9 cellular contexts compared by ENCODE assay signal in the genomic region with DNA sequence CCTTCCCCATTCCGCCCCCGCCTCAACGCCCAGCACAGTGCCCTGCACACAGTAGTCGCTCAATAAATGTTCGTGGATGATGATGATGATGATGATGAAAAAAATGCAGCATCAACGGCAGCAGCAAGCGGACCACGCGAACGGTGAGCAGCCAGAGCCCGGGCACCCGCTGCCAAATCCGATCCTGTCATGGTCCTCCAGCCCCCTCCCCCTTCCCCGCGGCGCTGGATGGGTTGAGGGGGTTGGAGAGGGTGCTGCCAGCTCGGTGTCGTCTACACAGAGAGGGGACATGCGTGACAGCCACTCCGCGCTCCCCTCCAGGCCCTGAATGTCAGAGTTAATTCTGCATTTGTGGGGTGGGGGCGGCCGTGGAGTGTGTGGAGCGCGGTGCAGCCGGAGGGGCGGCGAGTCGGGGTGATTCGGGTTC. TPM values are rescaled to one million over a fixed set of nuclear protein-coding genes. Genes with fewer than 3 reads are reported as not detected.
A peak's percentile ranks its signal among the peaks of the same experiment; 100 is the strongest.
DNase-seq lines count a peak whose midpoint lies in the region; ATAC-seq, FAIRE-seq and TF ChIP-seq lines count a peak whose summit lies in the region.
"Had no signal": no experiment of that assay in that cellular context is flagged by ENCODE, and none has a peak within 500 bp of the region (broad histone marks: within the 10 kb centered on the region; RNA-seq: fewer than 3 reads in every experiment).

No MANE protein-coding gene starts in this region.

- H4K8ac ChIP-seq in IMR-90 (ENCODE audit: low read depth in 2 of 2, low read length in 2 of 2), result no peak overlapping the region

- H4K91ac ChIP-seq in IMR-90 (ENCODE audit: insufficient read depth, low read depth, low read length), result no peak overlapping the region

- H3K9me1 ChIP-seq in IMR-90 (ENCODE audit: insufficient read depth, low read length) (no peaks in the 10 kb centered on the region), endothelial cell of umbilical vein (replicated peaks; ENCODE audit: control insufficient read depth, extremely low read depth, insufficient read depth, low read length) (no peaks in the 10 kb centered on the region)

- peaks cover 43% of the 10 kb centered on the region for H3K4me1 Mint-ChIP-seq in neural progenitor cell

- H2BK120ac ChIP-seq in IMR-90 (ENCODE audit: low read depth, low read length), result no peak overlapping the region

- TF ChIP-seq RAD21 in IMR-90 (IDR thresholded peaks at IDR 0.05; ENCODE audit: low read length), result no peak

- no peaks in the 10 kb centered on the region for H3K36me3 Mint-ChIP-seq in neural progenitor cell
- H3K36me3 Mint-ChIP-seq: immature natural killer cell had no signal

- CTCF ChIA-PET in IMR-90 (lab: Yijun Ruan, JAX), result no interaction called here
- CTCF ChIA-PET in endothelial cell of umbilical vein (lab: Charles Lee), result no interaction called here

- no peak overlapping the region for H3K56ac ChIP-seq in IMR-90 (ENCODE audit: extremely low read depth, insufficient read depth, low read length)

- no peaks in the 10 kb centered on the region for H3K79me1 ChIP-seq in IMR-90 (ENCODE audit: low read depth in 1 of 2, low read length in 2 of 2)

- peak overlapping the region; percentile 82 for H3K4me3 Mint-ChIP-seq in neural progenitor cell

- H3K9me3 ChIP-seq in IMR-90 (ENCODE audit: control insufficient read depth, insufficient read depth, low read length) (no peaks in the 10 kb centered on the region), endothelial cell of umbilical vein (replicated peaks; ENCODE audit: control insufficient read depth, insufficient read depth, low read length) (no peaks in the 10 kb centered on the region), neural progenitor cell (ENCODE audit: low read depth) (no peaks in the 10 kb centered on the region)

- no peak overlapping the region for H3K4ac ChIP-seq in IMR-90 (ENCODE audit: low read depth, low read length)

- FAIRE-seq in endothelial cell of umbilical vein (lab: Jason Lieb, UNC), result no peak

- H3K27me3 ChIP-seq in ACC112 (ENCODE audit: insufficient read depth, low read length), result peaks cover 69% of the 10 kb centered on the region
- peaks cover 49% of the 10 kb centered on the region for H3K27me3 ChIP-seq in IMR-90 (ENCODE audit: control insufficient read depth, insufficient read depth, low read length)
- peaks cover 44 to 58% of the 10 kb centered on the region in 2 experiments for H3K27me3 ChIP-seq in endothelial cell of umbilical vein (ENCODE audit: control insufficient read depth in 2 of 2, insufficient read depth in 2 of 2, low read length in 2 of 2)
- peaks cover 79% of the 10 kb centered on the region for H3K27me3 ChIP-seq in neural progenitor cell

- peaks cover 52% of the 10 kb centered on the region for H3K27me3 Mint-ChIP-seq in neural progenitor cell (ENCODE audit: insufficient read depth, low read depth)

- no peak overlapping the region for H3K18ac ChIP-seq in IMR-90 (ENCODE audit: low read depth, low read length)

- H3K36me3 ChIP-seq in ACC112 (ENCODE audit: insufficient read depth, low read length) (no peaks in the 10 kb centered on the region), IMR-90 (ENCODE audit: control insufficient read depth, insufficient read depth, low read length) (no peaks in the 10 kb centered on the region), endothelial cell of umbilical vein (ENCODE audit: control insufficient read depth in 2 of 2, extremely low read depth in 1 of 2, insufficient read depth in 2 of 2, low read length in 2 of 2) (no peaks in the 10 kb centered on the region), neural progenitor cell (no peaks in the 10 kb centered on the region)

- peak overlapping the region; percentile 58 for H3K4me3 ChIP-seq in ACC112 (ENCODE audit: low read depth, low read length)
- no peak overlapping the region for H3K4me3 ChIP-seq in IMR-90 (ENCODE audit: insufficient read depth, low read depth, low read length)
- H3K4me3 ChIP-seq in endothelial cell of umbilical vein (replicated peaks in 1 of 3; ENCODE audit: insufficient read depth in 1 of 3, low read depth in 1 of 3, low read length in 3 of 3), result no peak overlapping the region
- peak overlapping the region; percentile 53 for H3K4me3 ChIP-seq in neural progenitor cell

- dilution Hi-C loops in IMR-90 (cut with HindIII; ENCODE audit: low sequenced_read_pairs, unreplicated experiment), result no loop called here
- dilution Hi-C loops in endothelial cell of umbilical vein (cut with MboI; ENCODE audit: extremely low pct_ligation_motif_present, low sequenced_read_pairs), result no loop called here

- H3K27ac Mint-ChIP-seq in neural progenitor cell, result no peak overlapping the region
- H3K27ac Mint-ChIP-seq: immature natural killer cell had no signal

- no peak for DNase-seq in IMR-90
- DNase-seq in endothelial cell of umbilical vein (ENCODE audit: low read depth, low spot score), result no peak
- DNase-seq in neural progenitor cell (ENCODE audit: low spot score), result peak; percentile 42
- DNase-seq in mucosa of gallbladder (ENCODE audit: low spot score), result no peak
- no peak for DNase-seq in KG1 (lab: John Stamatoyannopoulos, UW)
- DNase-seq: immature natural killer cell had no signal

- H4K20me1 ChIP-seq in IMR-90 (ENCODE audit: insufficient read depth, low read length) (no peaks in the 10 kb centered on the region), endothelial cell of umbilical vein (replicated peaks; ENCODE audit: control insufficient read depth, extremely low read depth, insufficient read depth, low read length) (no peaks in the 10 kb centered on the region), neural progenitor cell (ENCODE audit: low read depth) (peaks cover 3% of the 10 kb centered on the region)

- H3K79me2 ChIP-seq in ACC112 (ENCODE audit: control insufficient read depth, insufficient read depth, low read length, unreplicated experiment) (no peaks in the 10 kb centered on the region), endothelial cell of umbilical vein (ENCODE audit: control insufficient read depth, insufficient read depth, low read length) (no peaks in the 10 kb centered on the region), neural progenitor cell (ENCODE audit: low read depth) (no peaks in the 10 kb centered on the region)

- H2BK20ac ChIP-seq in IMR-90 (ENCODE audit: low read depth, low read length), result no peak overlapping the region

- no peak overlapping the region for H3K14ac ChIP-seq in IMR-90 (replicated peaks; ENCODE audit: low read depth, low read length)

- no peak overlapping the region for H2BK15ac ChIP-seq in IMR-90 (ENCODE audit: low read depth, low read length)

- H3K23ac ChIP-seq in IMR-90 (ENCODE audit: low read depth, low read length), result no peak overlapping the region

- TF ChIP-seq POLR2A in IMR-90 (IDR thresholded peaks at IDR 0.05; ENCODE audit: low read depth, low read length), result no peak
- TF ChIP-seq POLR2A in endothelial cell of umbilical vein (IDR thresholded peaks at IDR 0.05; ENCODE audit: low read depth, low read length), result no peak

- POLR2A ChIA-PET in IMR-90 (lab: Charles Lee; ENCODE audit: unreplicated experiment), result no interaction called here
- POLR2A ChIA-PET in endothelial cell of umbilical vein (lab: Charles Lee), result no interaction called here

- H2AK5ac ChIP-seq in IMR-90 (ENCODE audit: low read depth, low read length), result no peak overlapping the region

- no peak for TF ChIP-seq CTCF in IMR-90 (conservative IDR thresholded peaks at IDR 0.05; ENCODE audit: low read depth, low read length)
- TF ChIP-seq CTCF in endothelial cell of umbilical vein (IDR thresholded peaks at IDR 0.05; ENCODE audit: extremely low read depth in 1 of 2, insufficient read depth in 1 of 2, low read depth in 1 of 2, low read length in 2 of 2), result no peak
- no peak for TF ChIP-seq CTCF in neural progenitor cell (IDR thresholded peaks at IDR 0.05)

- WGBS in IMR-90 (ENCODE audit: extremely low coverage in 2 of 2, insufficient read length in 1 of 2), 2 experiments, result no CpG with 5 or more reads among the region's 30 CpGs

- ATAC-seq in IMR-90 (ENCODE audit: low read depth), result no peak
- ATAC-seq in HG02623 (IDR thresholded peaks at IDR 0.05; ENCODE audit: unreplicated experiment), result no peak
- ATAC-seq in HG03457 (IDR thresholded peaks at IDR 0.05; ENCODE audit: unreplicated experiment), result no peak

- no peaks in the 10 kb centered on the region for H3K9me3 Mint-ChIP-seq in neural progenitor cell

- no peak overlapping the region for H3K27ac ChIP-seq in ACC112 (ENCODE audit: low read depth, low read length)
- H3K27ac ChIP-seq in IMR-90 (ENCODE audit: insufficient read depth, low read length), result no peak overlapping the region
- H3K27ac ChIP-seq in endothelial cell of umbilical vein (ENCODE audit: insufficient read depth, low read depth, low read length), result no peak overlapping the region
- H3K27ac ChIP-seq in neural progenitor cell, result no peak overlapping the region

- intact Hi-C loops in IMR-90 (cut with micrococcal nuclease), result loop anchor here (10.0 kb wide), 1 partner anchor 180 kb away; no protein-coding TSS in a partner anchor
- intact Hi-C loops in endothelial cell of umbilical vein (cut with micrococcal nuclease), result loop anchor here (5.0 kb wide), 1 partner anchor 198 kb away; no protein-coding TSS in a partner anchor

- H3F3A ChIP-seq in neural progenitor cell (ENCODE audit: low read depth), result peaks cover 20% of the 10 kb centered on the region

- H4K5ac ChIP-seq in IMR-90 (ENCODE audit: low read depth, low read length), result no peak overlapping the region

- H2AFZ ChIP-seq in ACC112 (ENCODE audit: low read length, unreplicated experiment), result no peak overlapping the region
- H2AFZ ChIP-seq in IMR-90 (replicated peaks; ENCODE audit: low read length, poor library complexity), result peak overlapping the region; percentile 56
- no peak overlapping the region for H2AFZ ChIP-seq in endothelial cell of umbilical vein (ENCODE audit: low read depth, low read length)
- H2AFZ ChIP-seq in neural progenitor cell (replicated peaks), result peak overlapping the region; percentile 73

- no peak overlapping the region for H2BK5ac ChIP-seq in IMR-90 (ENCODE audit: low read depth, low read length, poor library complexity, severe bottlenecking)

- H3K4me1 ChIP-seq in ACC112 (ENCODE audit: control insufficient read depth, insufficient read depth, low read length, unreplicated experiment) (peaks cover 2% of the 10 kb centered on the region), IMR-90 (ENCODE audit: control insufficient read depth, insufficient read depth, low read length) (no peaks in the 10 kb centered on the region), endothelial cell of umbilical vein (ENCODE audit: control insufficient read depth, extremely low read depth, insufficient read depth, low read length) (peaks cover 4% of the 10 kb centered on the region), neural progenitor cell (peaks cover 23% of the 10 kb centered on the region)

- in situ Hi-C loops in IMR-90 (cut with MboI; ENCODE audit: low sequenced_read_pairs), result no loop called here

- no peak overlapping the region for H3K9ac ChIP-seq in IMR-90 (ENCODE audit: low read depth, low read length)
- no peak overlapping the region for H3K9ac ChIP-seq in endothelial cell of umbilical vein (replicated peaks; ENCODE audit: extremely low read depth, insufficient read depth, low read length)
- no peak overlapping the region for H3K9ac ChIP-seq in neural progenitor cell

- no TSS peak for BruUV-seq in IMR-90 (replicated peaks; lab: Mats Ljungman, UMichigan)
- no TSS peak for BruUV-seq in endothelial cell of umbilical vein (replicated peaks; lab: Mats Ljungman, UMichigan)

- peak overlapping the region; percentile 50; the same call in 1 of the 2 replicates for H3K4me2 ChIP-seq in IMR-90 (ENCODE audit: low read depth, low read length)
- no peak overlapping the region for H3K4me2 ChIP-seq in endothelial cell of umbilical vein (ENCODE audit: insufficient read depth, low read length)
- peak overlapping the region; percentile 92 for H3K4me2 ChIP-seq in neural progenitor cell

- peak overlapping the region; percentile 70 for H2AK9ac ChIP-seq in IMR-90 (replicated peaks; ENCODE audit: low read depth, low read length, poor library complexity)

RNA-seq across cellular contexts. Expression of a gene that starts 0.7 kb away (rescaled TPM):
- under 0.01 TPM in 1 of 2 replicates, not detected in the other for total RNA-seq in IMR-90 (2012; rRNA removed)
- 0.07 TPM in 2 replicates for polyA plus RNA-seq in IMR-90 (2012; rRNA removed)
- polyA plus RNA-seq in IMR-90 (2012; cell fraction: cytosol; rRNA removed), result not detected in 2 replicates
- polyA plus RNA-seq in IMR-90 (2012; cell fraction: nucleus; rRNA removed; ENCODE audit: low replicate concordance), result 0.01 and 0.09 TPM in 2 replicates
- not detected in 2 replicates for total RNA-seq in endothelial cell of umbilical vein
- polyA plus RNA-seq in endothelial cell of umbilical vein, result 0.06 and 0.22 TPM in 2 replicates
- 0.05 and 0.14 TPM in 2 replicates for polyA plus RNA-seq in endothelial cell of umbilical vein (2011; cell fraction: cytosol; rRNA removed)
- polyA plus RNA-seq in endothelial cell of umbilical vein (2011; cell fraction: nucleus; rRNA removed), result 0.14 and 0.39 TPM in 2 replicates
- polyA plus RNA-seq in endothelial cell of umbilical vein (2012), result 0.38 TPM in 1 of 2 replicates, not detected in the other
- polyA minus RNA-seq in endothelial cell of umbilical vein, result 0.41 and 2.1 TPM in 2 replicates
- polyA minus RNA-seq in endothelial cell of umbilical vein (2011; cell fraction: cytosol; rRNA and poly(A)+ RNA removed), result 0.92 TPM
- polyA minus RNA-seq in endothelial cell of umbilical vein (2011; cell fraction: nucleus; rRNA and poly(A)+ RNA removed), result 0.53 and 2.0 TPM in 2 replicates
- 0.25 and 4.7 TPM in 2 replicates for total RNA-seq in neural progenitor cell (ENCODE audit: low replicate concordance)
- total RNA-seq in mucosa of gallbladder, result 39.2 TPM
- polyA plus RNA-seq: immature natural killer cell had no signal

Comparison
In these comparisons a context has a peak if more than half of its experiments do, and no peak if none do; other contexts are left out.
1. H2AFZ ChIP-seq: peak in IMR-90 (single experiment) and neural progenitor cell (single experiment); none in ACC112 (single experiment) and endothelial cell of umbilical vein (single experiment).
2. H3K4me3 ChIP-seq: peak in ACC112 (single experiment) and neural progenitor cell (single experiment); none in IMR-90 (single experiment) and endothelial cell of umbilical vein (0 of 3).